Comparison of ENCODE assay signal across 27 cellular contexts in genomic region chr15:58762285-58762684, GRCh38.
"Had no signal": no experiment of that assay in that cellular context is flagged by ENCODE, and none has a peak within 500 bp of the region (broad histone marks: within the 10 kb centered on the region; RNA-seq: fewer than 3 reads in every experiment).

No MANE protein-coding gene starts in this region.

- DNase-seq: Karpas-422, KBM-7, MG63, NCI-H1048, NCI-H1092 treated with DMSO at 0.1 percent for 48 hours, NCI-H1694, NCI-H187, NCI-H1930, NCI-H2029 treated with DMSO at 0.1 percent for 48 hours, NCI-H2081 treated with DMSO at 0.1 percent for 48 hours, NCI-H2107, NCI-H226, NCI-H446 treated with DMSO at 0.1 percent for 48 hours, NCI-H510A, NCI-H526, NCI-H774, PC-9, SHP77, SIG-M5, SJCRH30 had no signal

- ATAC-seq: Panc1, Right ventricle myocardium inferior, SK-N-SH treated with all-trans-retinoic acid at 6 μM for 48 hours had no signal

- H3K4me3 ChIP-seq: MG63, PC-9, SJCRH30, SK-N-MC had no signal

- H3K9me3 ChIP-seq: SJCRH30 had no signal

- H3K27me3 ChIP-seq: MG63, SJCRH30 had no signal

- H3K4me2 ChIP-seq: KMS-11, PC-9 had no signal

- FAIRE-seq: RCC 7860 had no signal

- H3K27ac ChIP-seq: KMS-11, PC-9, RWPE1, SJCRH30, SK-N-MC had no signal

- H3K9ac ChIP-seq: KMS-11 had no signal

- H3K36me3 ChIP-seq: MG63, SJCRH30 had no signal

- H3K4me1 ChIP-seq: SJCRH30 had no signal

- H2AFZ ChIP-seq: PC-9 had no signal
